ENCODE assay signal across 23 cellular contexts in genomic region chr21:34867785-34868184, GRCh38.
DNase-seq lines count a peak whose midpoint lies in the region; ATAC-seq lines count a peak whose summit lies in the region.
"Had no signal": no experiment of that assay in that cellular context is flagged by ENCODE, and none has a peak within 500 bp of the region (broad histone marks: within the 10 kb centered on the region; RNA-seq: fewer than 3 reads in every experiment).

No MANE protein-coding gene starts in this region.

- peaks cover 2% of the 10 kb centered on the region for H3K27me3 Mint-ChIP-seq in activated naive CD8-positive, alpha-beta T cell treated with anti-CD3 and anti-CD28 coated beads, Interleukin-2, amount 10 ng/mL, durations not matched to agents 7 days and 5 days
- no peaks in the 10 kb centered on the region for H3K27me3 Mint-ChIP-seq in activated naive CD8-positive, alpha-beta T cell treated with anti-CD3 and anti-CD28 coated beads for 36 hours
- peaks cover 1% of the 10 kb centered on the region for H3K27me3 Mint-ChIP-seq in dendritic cell treated with granulocyte-macrophage colony-stimulating factor and Interleukin-4, amounts not matched to agents 40 ng/mL and 50 ng/mL, for 4 days
- H3K27me3 Mint-ChIP-seq in stimulated activated naive B cell treated with anti-CD40 and anti-IgM and Interleukin-4, amounts not matched to agents 10 μg/mL and 1 μg/mL and 100 μg/mL, for 72 hours = no peaks in the 10 kb centered on the region

- H3K27ac Mint-ChIP-seq in activated naive CD8-positive, alpha-beta T cell treated with anti-CD3 and anti-CD28 coated beads, Interleukin-2, amount 10 ng/mL, durations not matched to agents 7 days and 5 days = peak overlapping the region; percentile 60
- no peak overlapping the region for H3K27ac Mint-ChIP-seq in activated naive CD8-positive, alpha-beta T cell treated with anti-CD3 and anti-CD28 coated beads for 36 hours
- H3K27ac Mint-ChIP-seq in dendritic cell treated with granulocyte-macrophage colony-stimulating factor and Interleukin-4, amounts not matched to agents 40 ng/mL and 50 ng/mL, for 4 days = peak overlapping the region; percentile 46
- H3K27ac Mint-ChIP-seq in stimulated activated naive B cell treated with anti-CD40 and anti-IgM and Interleukin-4, amounts not matched to agents 10 μg/mL and 1 μg/mL and 100 μg/mL, for 72 hours = peak overlapping the region; percentile 48
- H3K27ac Mint-ChIP-seq: GM23338 had no signal

- H3K36me3 ChIP-seq in NT2/D1 (ENCODE audit: insufficient read depth, insufficient read length, low read length) = peaks cover 58% of the 10 kb centered on the region
- H3K36me3 ChIP-seq: cardiac muscle cell had no signal

- no peak overlapping the region for H3K4me3 Mint-ChIP-seq in activated naive CD8-positive, alpha-beta T cell treated with anti-CD3 and anti-CD28 coated beads, Interleukin-2, amount 10 ng/mL, durations not matched to agents 7 days and 5 days
- no peak overlapping the region for H3K4me3 Mint-ChIP-seq in activated naive CD8-positive, alpha-beta T cell treated with anti-CD3 and anti-CD28 coated beads for 36 hours
- H3K4me3 Mint-ChIP-seq in dendritic cell treated with granulocyte-macrophage colony-stimulating factor and Interleukin-4, amounts not matched to agents 40 ng/mL and 50 ng/mL, for 4 days = no peak overlapping the region
- peak overlapping the region in 1 of 2 donors; percentile 40 for H3K4me3 Mint-ChIP-seq in stimulated activated naive B cell treated with anti-CD40 and anti-IgM and Interleukin-4, amounts not matched to agents 10 μg/mL and 1 μg/mL and 100 μg/mL, for 72 hours
- H3K4me3 Mint-ChIP-seq: GM23338 had no signal

- peaks cover 30% of the 10 kb centered on the region for H3K4me1 ChIP-seq in NT2/D1 (ENCODE audit: insufficient read depth, insufficient read length)

- H3K9me3 ChIP-seq in NT2/D1 (ENCODE audit: insufficient read depth, low read length) = no peaks in the 10 kb centered on the region
- H3K9me3 ChIP-seq: heart right ventricle, left lung, psoas muscle had no signal

- H3K36me3 Mint-ChIP-seq in activated naive CD8-positive, alpha-beta T cell treated with anti-CD3 and anti-CD28 coated beads, Interleukin-2, amount 10 ng/mL, durations not matched to agents 7 days and 5 days = peaks cover 9% of the 10 kb centered on the region
- peaks cover 20% of the 10 kb centered on the region for H3K36me3 Mint-ChIP-seq in activated naive CD8-positive, alpha-beta T cell treated with anti-CD3 and anti-CD28 coated beads for 36 hours
- H3K36me3 Mint-ChIP-seq in dendritic cell treated with granulocyte-macrophage colony-stimulating factor and Interleukin-4, amounts not matched to agents 40 ng/mL and 50 ng/mL, for 4 days (ENCODE audit: low read depth) = peaks cover 97% of the 10 kb centered on the region
- peaks cover 53 to 76% of the 10 kb centered on the region in 2 donors for H3K36me3 Mint-ChIP-seq in stimulated activated naive B cell treated with anti-CD40 and anti-IgM and Interleukin-4, amounts not matched to agents 10 μg/mL and 1 μg/mL and 100 μg/mL, for 72 hours

- H3K9ac ChIP-seq in NT2/D1 (ENCODE audit: insufficient read length, low read depth) = peak overlapping the region; percentile 58
- H3K9ac ChIP-seq: KMS-11 had no signal

- peaks cover 37% of the 10 kb centered on the region for H3K27me3 ChIP-seq in NT2/D1 (ENCODE audit: insufficient read depth, insufficient read length)
- H3K27me3 ChIP-seq: left lung had no signal

- no peak overlapping the region for H3K4me3 ChIP-seq in NT2/D1 (ENCODE audit: insufficient read length, low read depth)
- H3K4me3 ChIP-seq: cardiac muscle cell, GM23338, heart right ventricle, left lung, psoas muscle had no signal

- POLR2A ChIA-PET in activated naive CD8-positive, alpha-beta T cell treated with anti-CD3 and anti-CD28 coated beads, Interleukin-2, amount 10 ng/mL, durations not matched to agents 7 days and 5 days (lab: Charles Lee) = no interaction called here

- no peak for ATAC-seq in activated naive CD8-positive, alpha-beta T cell treated with anti-CD3 and anti-CD28 coated beads, Interleukin-2, amount 10 ng/mL, durations not matched to agents 7 days and 5 days (ENCODE audit: low read depth)
- no peak for ATAC-seq in stimulated activated naive B cell treated with anti-CD40 and anti-IgM and Interleukin-4, amounts not matched to agents 10 μg/mL and 1 μg/mL and 100 μg/mL, for 72 hours (replicated peaks)
- ATAC-seq in GM21447 (IDR thresholded peaks at IDR 0.05; ENCODE audit: unreplicated experiment) = no peak
- ATAC-seq: GM23338, heart right ventricle, left lung, psoas muscle had no signal

- intact Hi-C loops in dendritic cell treated with granulocyte-macrophage colony-stimulating factor and Interleukin-4, amounts not matched to agents 40 ng/mL and 50 ng/mL, for 4 days (cut with micrococcal nuclease) = loop anchor here (2.0 kb wide), 1 partner anchor 15 kb away; no protein-coding TSS in a partner anchor

- H3K4me1 Mint-ChIP-seq in activated naive CD8-positive, alpha-beta T cell treated with anti-CD3 and anti-CD28 coated beads, Interleukin-2, amount 10 ng/mL, durations not matched to agents 7 days and 5 days = peaks cover 24% of the 10 kb centered on the region
- H3K4me1 Mint-ChIP-seq in activated naive CD8-positive, alpha-beta T cell treated with anti-CD3 and anti-CD28 coated beads for 36 hours = peaks cover 25% of the 10 kb centered on the region
- H3K4me1 Mint-ChIP-seq in dendritic cell treated with granulocyte-macrophage colony-stimulating factor and Interleukin-4, amounts not matched to agents 40 ng/mL and 50 ng/mL, for 4 days (ENCODE audit: low read depth) = peaks cover 78% of the 10 kb centered on the region
- peaks cover 53 to 77% of the 10 kb centered on the region in 2 donors for H3K4me1 Mint-ChIP-seq in stimulated activated naive B cell treated with anti-CD40 and anti-IgM and Interleukin-4, amounts not matched to agents 10 μg/mL and 1 μg/mL and 100 μg/mL, for 72 hours

- H3K9me3 Mint-ChIP-seq in activated naive CD8-positive, alpha-beta T cell treated with anti-CD3 and anti-CD28 coated beads, Interleukin-2, amount 10 ng/mL, durations not matched to agents 7 days and 5 days = no peaks in the 10 kb centered on the region
- H3K9me3 Mint-ChIP-seq in activated naive CD8-positive, alpha-beta T cell treated with anti-CD3 and anti-CD28 coated beads for 36 hours = no peaks in the 10 kb centered on the region
- H3K9me3 Mint-ChIP-seq in dendritic cell treated with granulocyte-macrophage colony-stimulating factor and Interleukin-4, amounts not matched to agents 40 ng/mL and 50 ng/mL, for 4 days = no peaks in the 10 kb centered on the region
- no peaks in the 10 kb centered on the region for H3K9me3 Mint-ChIP-seq in stimulated activated naive B cell treated with anti-CD40 and anti-IgM and Interleukin-4, amounts not matched to agents 10 μg/mL and 1 μg/mL and 100 μg/mL, for 72 hours

- no peak for DNase-seq in activated naive CD8-positive, alpha-beta T cell treated with anti-CD3 and anti-CD28 coated beads, Interleukin-2, amount 10 ng/mL, durations not matched to agents 7 days and 5 days
- no peak for DNase-seq in activated naive CD8-positive, alpha-beta T cell treated with anti-CD3 and anti-CD28 coated beads for 36 hours
- DNase-seq in NT2/D1 (ENCODE audit: low read depth, low spot score) = no peak
- DNase-seq in stimulated activated naive B cell treated with anti-CD40 and anti-IgM and Interleukin-4, amounts not matched to agents 10 μg/mL and 1 μg/mL and 100 μg/mL, for 72 hours = no peak
- no peak for DNase-seq in NCI-H226
- no peak for DNase-seq in DMS79 treated with DMSO at 0.1 percent for 48 hours (lab: John Stamatoyannopoulos, UW)
- DNase-seq: ACHN; activated CD8-positive, alpha-beta memory T cell treated with anti-CD3 and anti-CD28 coated beads, Interleukin-2, amount 50 U/mL, for 4 hours; activated gamma-delta T cell treated with Interleukin-2 at 50 U/mL for 16 hours; DMS 273 treated with DMSO at 0.1 percent for 48 hours; heart right ventricle; left lung; NCI-H2029 treated with DMSO at 0.1 percent for 48 hours; NCI-H446; NK-92 treated with Interleukin-12 subunit alpha and Interleukin-12 subunit beta, amount 100 ng/mL, for 24 hours; psoas muscle; stimulated activated CD4-positive, alpha-beta T cell treated with anti-CD3 and anti-CD28 coated beads, Interleukin-12 subunit alpha, Interleukin-12 subunit beta, amount 100 ng/mL, for 4 hours; stimulated activated CD8-positive, alpha-beta memory T cell treated with anti-CD3 and anti-CD28 coated beads, Interleukin-4, amount 100 ng/mL, for 48 hours had no signal
